9 cellular contexts compared by ENCODE assay signal in genomic region chr2:233853353-233853752, GRCh38. TPM values are rescaled to one million over a fixed set of nuclear protein-coding genes. Genes with fewer than 3 reads are reported as not detected.
DNase-seq lines count a peak whose midpoint lies in the region; ATAC-seq and TF ChIP-seq lines count a peak whose summit lies in the region.
"Had no signal": no experiment of that assay in that cellular context is flagged by ENCODE, and none has a peak within 500 bp of the region (broad histone marks: within the 10 kb centered on the region; RNA-seq: fewer than 3 reads in every experiment).

No MANE protein-coding gene starts in this region.

- H3K4me3 ChIP-seq in fibroblast of villous mesenchyme (ENCODE audit: low read depth, low read length) = peak overlapping the region; percentile 78
- H3K4me3 ChIP-seq in smooth muscle cell = peak overlapping the region; percentile 91

- H3K27ac Mint-ChIP-seq in activated CD4-positive, alpha-beta T cell treated with anti-CD3 and anti-CD28 coated beads, Interleukin-2, amount 10 ng/mL, durations not matched to agents 24 days and 14 days = peak overlapping the region; percentile 96

- peak overlapping the region; percentile 99 for H3K4me3 Mint-ChIP-seq in activated CD4-positive, alpha-beta T cell treated with anti-CD3 and anti-CD28 coated beads, Interleukin-2, amount 10 ng/mL, durations not matched to agents 24 days and 14 days

- peak overlapping the region; percentile 95 for H3K4me2 ChIP-seq in smooth muscle cell

- no peaks in the 10 kb centered on the region for H3K27me3 Mint-ChIP-seq in activated CD4-positive, alpha-beta T cell treated with anti-CD3 and anti-CD28 coated beads, Interleukin-2, amount 10 ng/mL, durations not matched to agents 24 days and 14 days

- no peaks in the 10 kb centered on the region for H3F3A ChIP-seq in smooth muscle cell (ENCODE audit: low read depth)

- H3K9me3 Mint-ChIP-seq in activated CD4-positive, alpha-beta T cell treated with anti-CD3 and anti-CD28 coated beads, Interleukin-2, amount 10 ng/mL, durations not matched to agents 24 days and 14 days = no peaks in the 10 kb centered on the region

- 35% methylated on average over 8 of the region's 8 CpGs for WGBS in smooth muscle cell (ENCODE audit: low lambda C conversion rate)

- H3K79me2 ChIP-seq in smooth muscle cell (ENCODE audit: low read depth) = peaks cover 42% of the 10 kb centered on the region

- intact Hi-C loops in activated CD4-positive, alpha-beta T cell treated with anti-CD3 and anti-CD28 coated beads, Interleukin-2, amount 10 ng/mL, durations not matched to agents 24 days and 14 days (cut with micrococcal nuclease) = loop anchor here (10.0 kb wide), 1 partner anchor 299 kb away; no protein-coding TSS in a partner anchor
- intact Hi-C loops in sciatic nerve (cut with DNase I) = no loop called here

- H3K36me3 ChIP-seq in smooth muscle cell (ENCODE audit: low read depth) = no peaks in the 10 kb centered on the region

- H3K4me1 ChIP-seq in smooth muscle cell (ENCODE audit: low read depth) = peaks cover 17% of the 10 kb centered on the region

- no peak for ATAC-seq in sciatic nerve

- H3K27ac ChIP-seq in VCaP (peak overlapping the region; percentile 72; the same call in 1 of the 2 replicates), smooth muscle cell (ENCODE audit: low read depth) (no peak overlapping the region)

- H3K9ac ChIP-seq in smooth muscle cell (ENCODE audit: low read depth) = peak overlapping the region; percentile 50

- peaks cover 37% of the 10 kb centered on the region for H3K36me3 Mint-ChIP-seq in activated CD4-positive, alpha-beta T cell treated with anti-CD3 and anti-CD28 coated beads, Interleukin-2, amount 10 ng/mL, durations not matched to agents 24 days and 14 days (ENCODE audit: low read depth)

- no peak for TF ChIP-seq CTCF in VCaP (conservative IDR thresholded peaks at IDR 0.05)
- no peak for TF ChIP-seq CTCF in fibroblast of villous mesenchyme (IDR thresholded peaks at IDR 0.05; ENCODE audit: insufficient read depth, low read depth, low read length)
- TF ChIP-seq CTCF in smooth muscle cell (IDR thresholded peaks at IDR 0.05; ENCODE audit: borderline replicate concordance, insufficient read depth, poor library complexity, severe bottlenecking) = no peak

- H3K9me3 ChIP-seq in smooth muscle cell (replicated peaks; ENCODE audit: low read depth) = no peaks in the 10 kb centered on the region

- H4K20me1 ChIP-seq in smooth muscle cell (ENCODE audit: low read depth) = no peaks in the 10 kb centered on the region

- peaks cover 56% of the 10 kb centered on the region for H3K4me1 Mint-ChIP-seq in activated CD4-positive, alpha-beta T cell treated with anti-CD3 and anti-CD28 coated beads, Interleukin-2, amount 10 ng/mL, durations not matched to agents 24 days and 14 days

- DNase-seq in activated CD4-positive, alpha-beta T cell treated with anti-CD3 and anti-CD28 coated beads, Interleukin-2, amount 10 ng/mL, durations not matched to agents 24 days and 14 days = no peak
- no peak for DNase-seq in activated CD4-positive, alpha-beta T cell treated with anti-CD3 and anti-CD28 coated beads for 1 hour
- DNase-seq in fibroblast of villous mesenchyme (ENCODE audit: low read depth) (no peak), smooth muscle cell (lab: John Stamatoyannopoulos, UW; ENCODE audit: unreplicated experiment) (no peak), sciatic nerve (ENCODE audit: low spot score) (no peak)
- DNase-seq in stimulated activated naive CD4-positive, alpha-beta T cell (lab: John Stamatoyannopoulos, UW) = no peak
- no peak for DNase-seq in activated effector memory CD4-positive, alpha-beta T cell treated with anti-CD3 and anti-CD28 coated beads, Interleukin-2, amount 50 U/mL, for 16 hours
- DNase-seq: central memory CD4-positive, alpha-beta T cell had no signal

- peak overlapping the region; percentile 96 for H2AFZ ChIP-seq in smooth muscle cell (ENCODE audit: low read depth)

- H3K27me3 ChIP-seq in smooth muscle cell (ENCODE audit: low read depth) = no peaks in the 10 kb centered on the region

RNA-seq across cellular contexts. Expression of gene HJURP, which starts 1.0 kb away (rescaled TPM):
- 41.5 and 45.6 TPM in 2 replicates for total RNA-seq in activated CD4-positive, alpha-beta T cell treated with anti-CD3 and anti-CD28 coated beads, Interleukin-2, amount 10 ng/mL, durations not matched to agents 24 days and 14 days
- total RNA-seq in fibroblast of villous mesenchyme = 12.2 and 27.2 TPM in 2 replicates
- 12.3 and 19.5 TPM in 2 replicates for total RNA-seq in smooth muscle cell
- 7.9 and 8.6 TPM in 2 replicates for polyA plus RNA-seq in smooth muscle cell
- total RNA-seq in sciatic nerve = 0.71 TPM
